In genomic region chr12:97148941-97149559, GRCh38 we compare ENCODE assay signal across 8 cellular contexts.
DNase-seq lines count a peak whose midpoint lies in the region; ATAC-seq, FAIRE-seq and TF ChIP-seq lines count a peak whose summit lies in the region.

No MANE protein-coding gene starts in this region.

- no peaks in the 10 kb centered on the region for H3K9me3 ChIP-seq in OCI-LY7 (ENCODE audit: low read length)
- no peaks in the 10 kb centered on the region for H3K9me3 ChIP-seq in heart left ventricle
- H3K9me3 ChIP-seq in gastrocnemius medialis: no peaks in the 10 kb centered on the region

- WGBS in heart left ventricle, 4 donors: 51 to 70% (median 54%) methylated on average over 7 to 9 of the region's 9 CpGs

- BruUV-seq in OCI-LY7 (replicated peaks; lab: Mats Ljungman, UMichigan): no TSS peak

- no peaks in the 10 kb centered on the region for H3K36me3 Mint-ChIP-seq in activated T-cell treated with anti-CD3 and anti-CD28 coated beads, Interleukin-2, amount 50 U/mL, for 72 hours (ENCODE audit: insufficient read depth in 2 of 2)

- intact Hi-C loops in OCI-LY7 (cut with micrococcal nuclease; ENCODE audit: unreplicated experiment) (loop anchor here (2.0 to 10.0 kb wide), 3 partner anchors 158 to 1248 kb away; no protein-coding TSS in a partner anchor), heart left ventricle (cut with DNase I) (loop anchor here in 9 of 10 donors (1.0 to 10.0 kb wide), 8 partner anchors 156 to 1246 kb away; no protein-coding TSS in a partner anchor), gastrocnemius medialis (cut with DNase I; ENCODE audit: low total_unique reads) (no loop called here)

- TF ChIP-seq POLR2A in heart left ventricle (IDR thresholded peaks at IDR 0.05) (no peak), gastrocnemius medialis (IDR thresholded peaks at IDR 0.05) (no peak)

- POLR2A ChIA-PET in OCI-LY7 (lab: Charles Lee): no interaction called here

- ATAC-seq in GM21360 (IDR thresholded peaks at IDR 0.05; ENCODE audit: unreplicated experiment): peak; percentile 100
- ATAC-seq in HG03521 (IDR thresholded peaks at IDR 0.05; ENCODE audit: unreplicated experiment): peak; percentile 96
- ATAC-seq in activated T-cell treated with anti-CD3 and anti-CD28 coated beads, Interleukin-2, amount 50 U/mL, for 72 hours (replicated peaks in 1 of 2): peak; percentile 80 to 89
- ATAC-seq in heart left ventricle: peak; percentile 77 to 94 (median 91)
- no peak for ATAC-seq in gastrocnemius medialis

- peaks cover 7% of the 10 kb centered on the region for H3K27me3 Mint-ChIP-seq in activated T-cell treated with anti-CD3 and anti-CD28 coated beads, Interleukin-2, amount 50 U/mL, for 72 hours (ENCODE audit: low read depth)

- in situ Hi-C loops in gastrocnemius medialis (cut with MboI; ENCODE audit: low sequenced_read_pairs in 4 of 4): no loop called here

- H3K4me2 ChIP-seq in OCI-LY7 (ENCODE audit: low read length): no peak overlapping the region

- H3K4me3 ChIP-seq in OCI-LY7 (ENCODE audit: low read depth, low read length, poor library complexity, severe bottlenecking): no peak overlapping the region
- no peak overlapping the region for H3K4me3 ChIP-seq in heart left ventricle
- no peak overlapping the region for H3K4me3 ChIP-seq in gastrocnemius medialis

- no peaks in the 10 kb centered on the region for H3K27me3 ChIP-seq in heart left ventricle
- no peaks in the 10 kb centered on the region for H3K27me3 ChIP-seq in gastrocnemius medialis

- H3K27ac Mint-ChIP-seq in activated T-cell treated with anti-CD3 and anti-CD28 coated beads, Interleukin-2, amount 50 U/mL, for 72 hours: no peak overlapping the region

- no peaks in the 10 kb centered on the region for H4K20me1 ChIP-seq in OCI-LY7 (ENCODE audit: insufficient read depth, low read length)

- TF ChIP-seq CTCF in D721Med (IDR thresholded peaks at IDR 0.05; ENCODE audit: insufficient read depth, missing control alignments) (peak; percentile 85), OCI-LY7 (conservative IDR thresholded peaks at IDR 0.05; ENCODE audit: low read length) (peak; percentile 90), heart left ventricle (IDR thresholded peaks at IDR 0.05) (peak; percentile 40 to 79 (median 66)), gastrocnemius medialis (IDR thresholded peaks at IDR 0.05 in 4 of 5, conservative IDR thresholded peaks at IDR 0.05 in 1 of 5) (peak in 4 of 5 experiments; percentile 5 to 39 (median 20))

- H3K4me1 Mint-ChIP-seq in activated T-cell treated with anti-CD3 and anti-CD28 coated beads, Interleukin-2, amount 50 U/mL, for 72 hours (ENCODE audit: low read depth): no peaks in the 10 kb centered on the region

- H3K9me3 Mint-ChIP-seq in activated T-cell treated with anti-CD3 and anti-CD28 coated beads, Interleukin-2, amount 50 U/mL, for 72 hours: no peaks in the 10 kb centered on the region

- no peak for FAIRE-seq in D721Med (lab: Jason Lieb, UNC)

- no peaks in the 10 kb centered on the region for H3K36me3 ChIP-seq in OCI-LY7 (ENCODE audit: insufficient read depth, low read length)
- H3K36me3 ChIP-seq in heart left ventricle: no peaks in the 10 kb centered on the region
- no peaks in the 10 kb centered on the region for H3K36me3 ChIP-seq in gastrocnemius medialis

- no peaks in the 10 kb centered on the region for H3K4me1 ChIP-seq in OCI-LY7 (ENCODE audit: insufficient read depth, low read length, poor library complexity, severe bottlenecking)
- H3K4me1 ChIP-seq in heart left ventricle: no peaks in the 10 kb centered on the region
- no peaks in the 10 kb centered on the region for H3K4me1 ChIP-seq in gastrocnemius medialis

- no peak overlapping the region for H3K4me3 Mint-ChIP-seq in activated T-cell treated with anti-CD3 and anti-CD28 coated beads, Interleukin-2, amount 50 U/mL, for 72 hours

- no peaks in the 10 kb centered on the region for H3K9me2 ChIP-seq in OCI-LY7 (ENCODE audit: insufficient read depth, low read length)

- no peak for DNase-seq in D721Med (ENCODE audit: insufficient read length, low spot score)
- DNase-seq in OCI-LY7 (ENCODE audit: low spot score): peak; percentile 65
- peak; percentile 48 to 52 for DNase-seq in activated T-cell treated with anti-CD3 and anti-CD28 coated beads, Interleukin-2, amount 50 U/mL, for 72 hours
- peak; percentile 24 to 64 (median 36) for DNase-seq in heart left ventricle
- DNase-seq in gastrocnemius medialis: no peak
- DNase-seq in putamen (ENCODE audit: low spot score): no peak

- H3K27ac ChIP-seq in OCI-LY7 (ENCODE audit: low read depth, low read length, poor library complexity, severe bottlenecking) (no peak overlapping the region), heart left ventricle (no peak overlapping the region), gastrocnemius medialis (no peak overlapping the region)

- CTCF ChIA-PET in OCI-LY7 (lab: Charles Lee; ENCODE audit: unreplicated experiment): no interaction called here

- H3K79me2 ChIP-seq in OCI-LY7 (ENCODE audit: insufficient read depth, low read depth, low read length): no peaks in the 10 kb centered on the region

- H2AFZ ChIP-seq in OCI-LY7 (ENCODE audit: low read length): no peak overlapping the region

Comparison
In these comparisons a context has a peak if more than half of its experiments do, and no peak if none do; other contexts are left out.
1. DNase-seq: peak in OCI-LY7 (single experiment), activated T-cell treated with anti-CD3 and anti-CD28 coated beads, Interleukin-2, amount 50 U/mL, for 72 hours (2 of 2) and heart left ventricle (5 of 5); none in D721Med (single experiment), gastrocnemius medialis (0 of 2) and putamen (single experiment).
2. CTCF ChIP-seq: peak in every context shown above with its lines; median percentile 90 in OCI-LY7; 85 in D721Med; 66 in heart left ventricle; 20 in gastrocnemius medialis.
3. ATAC-seq: peak in GM21360 (single experiment), HG03521 (single experiment), activated T-cell treated with anti-CD3 and anti-CD28 coated beads, Interleukin-2, amount 50 U/mL, for 72 hours (2 of 2) and heart left ventricle (4 of 4); none in gastrocnemius medialis (0 of 2).